ENCODE assay signal across 1 cellular context in the genomic region with DNA sequence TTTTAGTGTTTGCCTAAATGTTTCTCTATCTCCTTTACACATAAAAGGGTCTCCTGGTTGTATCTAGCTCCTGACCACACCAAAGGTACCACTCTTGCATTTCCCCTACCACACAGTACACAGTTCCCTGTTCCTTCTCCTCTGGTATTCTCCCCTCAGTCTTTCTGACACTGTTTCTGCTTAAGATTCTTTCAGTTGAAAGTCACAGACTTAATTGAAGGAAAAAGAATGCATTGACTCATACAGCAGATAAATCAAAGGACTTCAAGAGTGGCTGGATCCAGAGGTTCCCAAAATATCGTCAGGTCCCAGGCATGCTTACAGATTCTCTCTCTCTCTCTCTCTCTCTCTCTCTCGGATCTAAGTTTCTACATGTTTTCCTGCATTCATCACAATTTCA.
TF ChIP-seq lines count a peak whose summit lies in the region.

No MANE protein-coding gene starts in this region.

TF ChIP-seq in GM12878, 131 proteins besides CTCF, POLR2A, EP300 and RAD21 (continued from another document):
- no peak for TF ChIP-seq ZBTB40 (IDR thresholded peaks at IDR 0.05; ENCODE audit: borderline replicate concordance)
- TF ChIP-seq JUNB (IDR thresholded peaks at IDR 0.05): no peak
- TF ChIP-seq TARDBP (IDR thresholded peaks at IDR 0.05; ENCODE audit: borderline replicate concordance): no peak
- no peak for TF ChIP-seq NR2C1 (IDR thresholded peaks at IDR 0.05)
- TF ChIP-seq ZBED1 (IDR thresholded peaks at IDR 0.05; ENCODE audit: borderline replicate concordance): no peak
- no peak for TF ChIP-seq ZNF274 (IDR thresholded peaks at IDR 0.05; ENCODE audit: insufficient read depth, insufficient read length)
- TF ChIP-seq WRNIP1 (IDR thresholded peaks at IDR 0.05; ENCODE audit: borderline replicate concordance, low read depth, low read length): no peak
- TF ChIP-seq USF1 (IDR thresholded peaks at IDR 0.05; ENCODE audit: borderline replicate concordance, extremely low read length, insufficient read depth, low read depth, low read length): no peak
- TF ChIP-seq, protein P1, sequence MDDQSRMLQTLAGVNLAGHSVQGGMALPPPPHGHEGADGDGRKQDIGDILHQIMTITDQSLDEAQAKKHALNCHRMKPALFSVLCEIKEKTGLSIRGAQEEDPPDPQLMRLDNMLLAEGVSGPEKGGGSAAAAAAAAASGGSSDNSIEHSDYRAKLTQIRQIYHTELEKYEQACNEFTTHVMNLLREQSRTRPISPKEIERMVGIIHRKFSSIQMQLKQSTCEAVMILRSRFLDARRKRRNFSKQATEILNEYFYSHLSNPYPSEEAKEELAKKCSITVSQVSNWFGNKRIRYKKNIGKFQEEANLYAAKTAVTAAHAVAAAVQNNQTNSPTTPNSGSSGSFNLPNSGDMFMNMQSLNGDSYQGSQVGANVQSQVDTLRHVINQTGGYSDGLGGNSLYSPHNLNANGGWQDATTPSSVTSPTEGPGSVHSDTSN (IDR thresholded peaks at IDR 0.05; ENCODE audit: insufficient replicate concordance, low read depth, low read length): no peak
- no peak for TF ChIP-seq BACH1 (IDR thresholded peaks at IDR 0.05; ENCODE audit: borderline replicate concordance)
- no peak for TF ChIP-seq EZH2 (IDR thresholded peaks at IDR 0.05; ENCODE audit: borderline replicate concordance, control insufficient read depth, low read depth, low read length)
- no peak for TF ChIP-seq ZZZ3 (IDR thresholded peaks at IDR 0.05; ENCODE audit: control insufficient read depth, insufficient read length, low read depth)
TF ChIP-seq in GM12878: peak in this region for 0.
